ENCODE assay signal across 9 cellular contexts in genomic region chr17:58325976-58326468, GRCh38. TPM values are rescaled to one million over a fixed set of nuclear protein-coding genes. Genes with fewer than 3 reads are reported as not detected.
DNase-seq lines count a peak whose midpoint lies in the region; ATAC-seq lines count a peak whose summit lies in the region.
"Had no signal": no experiment of that assay in that cellular context is flagged by ENCODE, and none has a peak within 500 bp of the region (broad histone marks: within the 10 kb centered on the region; RNA-seq: fewer than 3 reads in every experiment).

No MANE protein-coding gene starts in this region.

- peaks cover 50% of the 10 kb centered on the region for H3K27me3 Mint-ChIP-seq in dendritic cell treated with granulocyte-macrophage colony-stimulating factor and Interleukin-4, amounts not matched to agents 40 ng/mL and 50 ng/mL, for 4 days

- peak overlapping the region; percentile 65 for H3K27ac ChIP-seq in temporal lobe (ENCODE audit: low read depth, low read length)

- no peaks in the 10 kb centered on the region for H3K9me3 Mint-ChIP-seq in dendritic cell treated with granulocyte-macrophage colony-stimulating factor and Interleukin-4, amounts not matched to agents 40 ng/mL and 50 ng/mL, for 4 days

- H3K27ac Mint-ChIP-seq in dendritic cell treated with granulocyte-macrophage colony-stimulating factor and Interleukin-4, amounts not matched to agents 40 ng/mL and 50 ng/mL, for 4 days = peak overlapping the region; percentile 21

- peak overlapping the region; percentile 2 for H3K4me3 Mint-ChIP-seq in dendritic cell treated with granulocyte-macrophage colony-stimulating factor and Interleukin-4, amounts not matched to agents 40 ng/mL and 50 ng/mL, for 4 days

- ATAC-seq in left cardiac atrium (no peak), Right ventricle myocardium inferior (no peak), GM19035 (IDR thresholded peaks at IDR 0.05; ENCODE audit: unreplicated experiment) (no peak), HG03175 (IDR thresholded peaks at IDR 0.05; ENCODE audit: unreplicated experiment) (no peak), HG03342 (IDR thresholded peaks at IDR 0.05; ENCODE audit: unreplicated experiment) (no peak)

- H3K36me3 Mint-ChIP-seq in dendritic cell treated with granulocyte-macrophage colony-stimulating factor and Interleukin-4, amounts not matched to agents 40 ng/mL and 50 ng/mL, for 4 days (ENCODE audit: low read depth) = peaks cover 16% of the 10 kb centered on the region

- peaks cover 69% of the 10 kb centered on the region for H3K4me1 Mint-ChIP-seq in dendritic cell treated with granulocyte-macrophage colony-stimulating factor and Interleukin-4, amounts not matched to agents 40 ng/mL and 50 ng/mL, for 4 days (ENCODE audit: low read depth)

- intact Hi-C loops in left cardiac atrium (cut with DNase I) (no loop called here), Right ventricle myocardium inferior (cut with DNase I) (loop anchor here (10.0 kb wide), 1 partner anchor 89 kb away; the partner anchor contains the start of gene RNF43)
- intact Hi-C loops in dendritic cell treated with granulocyte-macrophage colony-stimulating factor and Interleukin-4, amounts not matched to agents 40 ng/mL and 50 ng/mL, for 4 days (cut with micrococcal nuclease) = loop anchor here (10.0 kb wide), 1 partner anchor 49 kb away; no protein-coding TSS in a partner anchor

- peak; percentile 11 for DNase-seq in left cardiac atrium
- no peak for DNase-seq in Right ventricle myocardium inferior (ENCODE audit: missing footprints)
- DNase-seq in NOMO-1 treated with DMSO at 0.1 percent for 48 hours (lab: John Stamatoyannopoulos, UW; ENCODE audit: unreplicated experiment) = peak; percentile 72
- DNase-seq: activated CD8-positive, alpha-beta memory T cell treated with anti-CD3 and anti-CD28 coated beads, Interleukin-2, amount 50 U/mL, for 4 hours had no signal

RNA-seq across cellular contexts. Expression of gene TSPOAP1, which starts 2.6 kb away (rescaled TPM):
- 1 to 10 TPM; 8.8 to 9.0 TPM for total RNA-seq in left cardiac atrium
- 12.1 TPM for total RNA-seq in Right ventricle myocardium inferior
- total RNA-seq in temporal lobe = 32.5 TPM

RNA-seq across cellular contexts. Expression of gene SUPT4H1, which starts 26.0 kb away (rescaled TPM):
- total RNA-seq in left cardiac atrium = 10 to 100 TPM; 49.4 to 60.6 TPM
- total RNA-seq in Right ventricle myocardium inferior = 58.2 TPM
- 31.7 TPM for total RNA-seq in temporal lobe

RNA-seq across cellular contexts. Expression of gene MPO, which starts 45.3 kb away (rescaled TPM):
- under 1 TPM; 0.24 to 0.32 TPM for total RNA-seq in left cardiac atrium
- 0.08 TPM for total RNA-seq in Right ventricle myocardium inferior
- 2.5 TPM for total RNA-seq in temporal lobe

Comparison
In these comparisons a context has a peak if more than half of its experiments do, and no peak if none do; other contexts are left out.
1. intact Hi-C loops: an anchor here in Right ventricle myocardium inferior (10.0 kb wide) and dendritic cell treated with granulocyte-macrophage colony-stimulating factor and Interleukin-4, amounts not matched to agents 40 ng/mL and 50 ng/mL, for 4 days (10.0 kb wide); none called in left cardiac atrium.